14 cellular contexts compared by ENCODE assay signal in genomic region chr6:113432729-113433505, GRCh38.
DNase-seq lines count a peak whose midpoint lies in the region; ATAC-seq, FAIRE-seq and TF ChIP-seq lines count a peak whose summit lies in the region.
"Had no signal": no experiment of that assay in that cellular context is flagged by ENCODE, and none has a peak within 500 bp of the region (broad histone marks: within the 10 kb centered on the region; RNA-seq: fewer than 3 reads in every experiment).

No MANE protein-coding gene starts in this region.

- TF ChIP-seq EP300 in SK-N-SH (IDR thresholded peaks at IDR 0.05; ENCODE audit: borderline replicate concordance in 1 of 2, low read depth in 1 of 2, low read length in 1 of 2), result no peak

- no peaks in the 10 kb centered on the region for H3K27me3 ChIP-seq in SK-N-SH (ENCODE audit: insufficient read depth)
- no peaks in the 10 kb centered on the region for H3K27me3 ChIP-seq in lower lobe of right lung (ENCODE audit: low read depth)
- H3K27me3 ChIP-seq: sigmoid colon had no signal

- peaks cover 21% of the 10 kb centered on the region for H3K4me1 Mint-ChIP-seq in MCF 10A (ENCODE audit: insufficient read depth, unreplicated experiment)
- H3K4me1 Mint-ChIP-seq: naive B cell had no signal

- DNase-seq in SK-N-SH (no peak), MCF 10A (ENCODE audit: unreplicated experiment) (peak; percentile 46), lower lobe of right lung (no peak), GM10248 (ENCODE audit: extremely low spot score) (no peak), superior temporal gyrus (ENCODE audit: extremely low spot score) (no peak), RCC 7860 (ENCODE audit: low spot score) (no peak)
- DNase-seq: activated CD8-positive, alpha-beta T cell treated with anti-CD3 and anti-CD28 coated beads for 36 hours; kidney glomerular epithelial cell; naive B cell; T1000 had no signal

- H3K36me3 Mint-ChIP-seq in MCF 10A (ENCODE audit: insufficient read depth, unreplicated experiment), result peaks cover 3% of the 10 kb centered on the region
- H3K36me3 Mint-ChIP-seq: naive B cell had no signal

- FAIRE-seq in RCC 7860 (lab: Jason Lieb, UNC), result no peak
- FAIRE-seq: endometrium had no signal

- H3F3A ChIP-seq in SK-N-SH (replicated peaks; ENCODE audit: insufficient read depth), result peaks cover 7% of the 10 kb centered on the region

- H3K4me3 ChIP-seq in SK-N-SH (ENCODE audit: low read depth in 2 of 2, low read length in 1 of 2) (no peak overlapping the region), lower lobe of right lung (no peak overlapping the region)
- H3K4me3 ChIP-seq: sigmoid colon had no signal

- no peaks in the 10 kb centered on the region for H3K9me3 Mint-ChIP-seq in MCF 10A (ENCODE audit: unreplicated experiment)
- H3K9me3 Mint-ChIP-seq: activated CD8-positive, alpha-beta T cell treated with anti-CD3 and anti-CD28 coated beads for 36 hours; naive B cell had no signal

- no TSS peak for BruUV-seq in MCF 10A (replicated peaks; lab: Mats Ljungman, UMichigan)

- 67% methylated on average over 2 of the region's 2 CpGs for WGBS in SK-N-SH (ENCODE audit: low lambda C conversion rate)

- TF ChIP-seq RAD21 in SK-N-SH (IDR thresholded peaks at IDR 0.05; ENCODE audit: low read length), result no peak

- no peaks in the 10 kb centered on the region for H4K20me1 ChIP-seq in SK-N-SH (ENCODE audit: insufficient read depth)

- H3K27ac Mint-ChIP-seq in MCF 10A (ENCODE audit: low read depth, unreplicated experiment), result peak overlapping the region; percentile 43
- H3K27ac Mint-ChIP-seq: activated CD8-positive, alpha-beta T cell treated with anti-CD3 and anti-CD28 coated beads for 36 hours had no signal

- H2AFZ ChIP-seq in SK-N-SH (ENCODE audit: low read depth), result no peak overlapping the region

- no peaks in the 10 kb centered on the region for H3K9me2 ChIP-seq in SK-N-SH

- no peak overlapping the region for H3K9ac ChIP-seq in SK-N-SH

- intact Hi-C loops in MCF 10A (cut with micrococcal nuclease) (no loop called here), lower lobe of right lung (cut with DNase I) (no loop called here)

- H3K36me3 ChIP-seq in SK-N-SH (replicated peaks in 1 of 2; ENCODE audit: control insufficient read depth in 1 of 2, insufficient read depth in 2 of 2, low read length in 1 of 2), result no peaks in the 10 kb centered on the region
- H3K36me3 ChIP-seq in lower lobe of right lung, result no peaks in the 10 kb centered on the region
- H3K36me3 ChIP-seq: sigmoid colon had no signal

- H3K79me2 ChIP-seq in SK-N-SH (ENCODE audit: insufficient read depth), result no peaks in the 10 kb centered on the region

- H3K27me3 Mint-ChIP-seq in MCF 10A (ENCODE audit: insufficient read depth, unreplicated experiment), result no peaks in the 10 kb centered on the region

- no peaks in the 10 kb centered on the region; a peak in 2 of 4 replicates for H3K4me1 ChIP-seq in SK-N-SH (ENCODE audit: control insufficient read depth in 1 of 2, insufficient read depth in 2 of 2, low read depth in 1 of 2, low read length in 1 of 2)
- H3K4me1 ChIP-seq in lower lobe of right lung, result peaks cover 21% of the 10 kb centered on the region

- TF ChIP-seq CTCF in SK-N-SH (IDR thresholded peaks at IDR 0.05), result no peak
- TF ChIP-seq CTCF in MCF 10A (IDR thresholded peaks at IDR 0.05; ENCODE audit: unreplicated experiment), result no peak
- TF ChIP-seq CTCF in lower lobe of right lung (IDR thresholded peaks at IDR 0.05), result no peak
- TF ChIP-seq CTCF in GM10248 (IDR thresholded peaks at IDR 0.05; ENCODE audit: control extremely low read depth, extremely low read depth, low read depth, missing control alignments), result no peak

- peak overlapping the region; percentile 57 for H3K4me3 Mint-ChIP-seq in MCF 10A (ENCODE audit: unreplicated experiment)
- H3K4me3 Mint-ChIP-seq: activated CD8-positive, alpha-beta T cell treated with anti-CD3 and anti-CD28 coated beads for 36 hours; naive B cell had no signal

- H3K27ac ChIP-seq in SK-N-SH (ENCODE audit: low read depth in 2 of 2, low read length in 1 of 2) (no peak overlapping the region), lower lobe of right lung (peak overlapping the region; percentile 10)

- no peaks in the 10 kb centered on the region for H3K9me3 ChIP-seq in SK-N-SH
- H3K9me3 ChIP-seq in lower lobe of right lung, result no peaks in the 10 kb centered on the region
- H3K9me3 ChIP-seq: sigmoid colon had no signal

- POLR2A ChIA-PET in SK-N-SH (lab: Yijun Ruan, JAX) (no interaction called here), MCF 10A (lab: Yijun Ruan, JAX) (interaction anchor here (0.5 to 2.5 kb wide), 30 partner anchors 9 to 448 kb away, joined by 3 to 72 read pairs (median 5); no protein-coding TSS in a partner anchor), GM10248 (lab: Yijun Ruan, JAX) (no interaction called here)

- CTCF ChIA-PET in SK-N-SH (lab: Yijun Ruan, JAX) (interaction anchor here (0.6 kb wide), 1 partner anchor 579 kb away, joined by 3 read pairs; no protein-coding TSS in a partner anchor), MCF 10A (lab: Yijun Ruan, JAX) (interaction anchor here (0.9 to 2.0 kb wide), 3 partner anchors 15 to 426 kb away, joined by 3 to 7 read pairs (median 4); no protein-coding TSS in a partner anchor), GM10248 (lab: Yijun Ruan, JAX) (no interaction called here)

- ATAC-seq in SK-N-SH treated with all-trans-retinoic acid at 6 μM for 48 hours (peak; percentile 62), lower lobe of right lung (peak in 1 of 2 donors; percentile 57), HG02759 (IDR thresholded peaks at IDR 0.05; ENCODE audit: unreplicated experiment) (no peak)
- ATAC-seq: activated CD8-positive, alpha-beta T cell treated with anti-CD3 and anti-CD28 coated beads for 36 hours had no signal

- H3K4me2 ChIP-seq in SK-N-SH, result no peak overlapping the region

TF ChIP-seq in SK-N-SH treated with all-trans-retinoic acid at 6 μM for 48 hours, 23 proteins besides CTCF, POLR2A, EP300 and RAD21 (continues in another document):
- TF ChIP-seq ZFP30 (CRISPR knock-in tag; IDR thresholded peaks at IDR 0.05) (no peak), PATZ1 (CRISPR knock-in tag; IDR thresholded peaks at IDR 0.05; ENCODE audit: borderline replicate concordance) (no peak), SNAI2 (CRISPR knock-in tag; IDR thresholded peaks at IDR 0.05) (no peak), OSR1 (CRISPR knock-in tag; IDR thresholded peaks at IDR 0.05) (no peak), GLIS3 (CRISPR knock-in tag; IDR thresholded peaks at IDR 0.05) (no peak), ZNF565 (CRISPR knock-in tag; conservative IDR thresholded peaks at IDR 0.05; ENCODE audit: low read depth) (no peak), ISL1 (CRISPR knock-in tag; IDR thresholded peaks at IDR 0.05) (no peak), TCF4 (CRISPR knock-in tag; IDR thresholded peaks at IDR 0.05; ENCODE audit: borderline replicate concordance) (no peak)

TF ChIP-seq in SK-N-SH, 30 proteins besides CTCF, POLR2A, EP300 and RAD21:
- TF ChIP-seq GABPA (IDR thresholded peaks at IDR 0.05; ENCODE audit: low read depth) (no peak), TAF1 (IDR thresholded peaks at IDR 0.05; ENCODE audit: borderline replicate concordance, low read depth, low read length) (no peak), TCF12 (IDR thresholded peaks at IDR 0.05) (no peak), MXI1 (IDR thresholded peaks at IDR 0.05; ENCODE audit: low read depth, low read length) (no peak), SIN3A (IDR thresholded peaks at IDR 0.05; ENCODE audit: borderline replicate concordance, low read depth, low read length) (no peak), USF2 (IDR thresholded peaks at IDR 0.05; ENCODE audit: borderline replicate concordance, low read depth, low read length) (no peak), RXRA (IDR thresholded peaks at IDR 0.05; ENCODE audit: borderline replicate concordance, low read depth) (no peak), NFIC (IDR thresholded peaks at IDR 0.05; ENCODE audit: borderline replicate concordance) (no peak)
- TF ChIP-seq, protein P1, sequence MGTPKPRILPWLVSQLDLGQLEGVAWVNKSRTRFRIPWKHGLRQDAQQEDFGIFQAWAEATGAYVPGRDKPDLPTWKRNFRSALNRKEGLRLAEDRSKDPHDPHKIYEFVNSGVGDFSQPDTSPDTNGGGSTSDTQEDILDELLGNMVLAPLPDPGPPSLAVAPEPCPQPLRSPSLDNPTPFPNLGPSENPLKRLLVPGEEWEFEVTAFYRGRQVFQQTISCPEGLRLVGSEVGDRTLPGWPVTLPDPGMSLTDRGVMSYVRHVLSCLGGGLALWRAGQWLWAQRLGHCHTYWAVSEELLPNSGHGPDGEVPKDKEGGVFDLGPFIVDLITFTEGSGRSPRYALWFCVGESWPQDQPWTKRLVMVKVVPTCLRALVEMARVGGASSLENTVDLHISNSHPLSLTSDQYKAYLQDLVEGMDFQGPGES (IDR thresholded peaks at IDR 0.05; ENCODE audit: low read depth, low read length), result no peak
